Comparison of ENCODE assay signal across 8 cellular contexts in the genomic region with DNA sequence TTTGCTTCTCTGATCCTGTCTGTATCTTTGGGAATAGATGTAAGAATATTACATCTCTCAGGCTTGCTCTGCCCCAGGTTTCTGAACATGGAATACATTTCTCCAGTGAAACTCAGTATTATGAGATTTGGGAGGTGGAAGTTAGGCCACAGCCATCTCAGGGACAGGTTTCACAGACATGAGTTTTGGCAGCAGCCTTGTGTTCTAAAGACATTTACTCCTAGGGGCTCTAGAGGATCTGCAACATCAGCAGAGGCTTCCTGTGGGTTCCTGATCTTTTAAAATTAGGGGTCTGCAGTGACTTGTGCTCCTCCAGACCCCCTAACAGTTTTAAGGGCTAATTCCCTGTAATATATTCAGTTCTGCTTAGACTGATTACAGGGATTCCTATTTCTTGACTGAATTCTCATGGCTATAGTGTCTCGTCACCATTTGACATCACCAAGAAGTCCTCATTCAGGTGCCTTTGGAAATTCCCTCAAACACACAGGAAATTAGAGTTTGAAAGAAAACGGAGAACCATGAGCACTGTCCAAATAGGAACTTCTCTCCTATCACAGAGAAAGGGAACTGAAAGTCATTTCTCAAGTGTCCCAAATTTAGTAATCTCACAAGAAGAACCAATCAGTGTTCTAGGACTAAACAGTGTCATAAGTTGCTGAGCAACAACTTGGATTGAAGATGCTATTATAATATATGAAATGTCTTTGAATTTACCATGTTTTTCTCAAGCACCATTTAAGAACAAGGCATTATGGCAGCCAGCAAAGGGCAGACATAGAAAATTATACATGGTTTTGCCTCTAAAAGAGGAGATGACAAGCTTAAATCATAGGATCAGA. TPM values are rescaled to one million over a fixed set of nuclear protein-coding genes. Genes with fewer than 3 reads are reported as not detected.
DNase-seq lines count a peak whose midpoint lies in the region; ATAC-seq and TF ChIP-seq lines count a peak whose summit lies in the region.

No MANE protein-coding gene starts in this region.

- intact Hi-C loops in prostate gland (cut with DNase I) = no loop called here

- peak overlapping the region in 20 of 21 experiments; percentile 41 to 96 (median 73) for H3K27ac ChIP-seq in skin epidermis
- H3K27ac ChIP-seq in prostate gland = no peak overlapping the region

- H3K36me3 ChIP-seq in prostate gland = no peaks in the 10 kb centered on the region

- no peaks in the 10 kb centered on the region for H3K9me3 ChIP-seq in prostate gland

- H3K4me3 ChIP-seq in skin epidermis (no peak overlapping the region), prostate gland (no peak overlapping the region)

- no peak for TF ChIP-seq CTCF in prostate gland (IDR thresholded peaks at IDR 0.05)

- DNase-seq in AML-193 (lab: John Stamatoyannopoulos, UW) (peak; percentile 89 to 91), dermis blood vessel endothelial cell (peak; percentile 13), prostate gland (ENCODE audit: low spot score) (no peak), NCI-H1694 (lab: John Stamatoyannopoulos, UW) (no peak), NCI-H1048 (lab: John Stamatoyannopoulos, UW) (no peak)

- no peak for TF ChIP-seq POLR2A in prostate gland (IDR thresholded peaks at IDR 0.05)

- H3K27me3 ChIP-seq in prostate gland (replicated peaks; ENCODE audit: insufficient read depth) = no peaks in the 10 kb centered on the region

- 73% methylated on average over 2 of the region's 2 CpGs for WGBS in prostate gland

- peak; percentile 72 for ATAC-seq in GM19463 (IDR thresholded peaks at IDR 0.05; ENCODE audit: unreplicated experiment)
- ATAC-seq in HG03520 (IDR thresholded peaks at IDR 0.05; ENCODE audit: unreplicated experiment) = peak; percentile 56

- no peaks in the 10 kb centered on the region for H3K4me1 ChIP-seq in prostate gland (replicated peaks)

RNA-seq across cellular contexts. Expression of gene HLA-DRA, which starts 2.5 kb away (rescaled TPM):
- total RNA-seq in dermis blood vessel endothelial cell (0.09 TPM in 1 of 2 replicates, not detected in the other), prostate gland (100 to 1,000 TPM; 116 to 145 TPM)

RNA-seq across cellular contexts. Expression of gene BTNL2, which starts 30.2 kb away (rescaled TPM):
- total RNA-seq in dermis blood vessel endothelial cell = not detected in 2 replicates
- not detected for total RNA-seq in prostate gland

Comparison
In these comparisons a context has a peak if more than half of its experiments do, and no peak if none do; other contexts are left out.
1. DNase-seq: peak in AML-193 (2 of 2) and dermis blood vessel endothelial cell (single experiment); none in prostate gland (single experiment), NCI-H1694 (single experiment) and NCI-H1048 (single experiment).
2. H3K27ac ChIP-seq: peak in skin epidermis (20 of 21); none in prostate gland (0 of 2).
3. RNA of gene HLA-DRA, which starts 2.5 kb away (total RNA-seq): 116 to 145 TPM in prostate gland; 0.09 TPM in dermis blood vessel endothelial cell; every median in the first group is over 100 times any median in the second.